Comparison of ENCODE assay signal across 36 cellular contexts in genomic region chr2:142416996-142417395, GRCh38.
DNase-seq lines count a peak whose midpoint lies in the region; ATAC-seq, FAIRE-seq and TF ChIP-seq lines count a peak whose summit lies in the region.
"Had no signal": no experiment of that assay in that cellular context is flagged by ENCODE, and none has a peak within 500 bp of the region (broad histone marks: within the 10 kb centered on the region; RNA-seq: fewer than 3 reads in every experiment).

No MANE protein-coding gene starts in this region.

- H3K9ac ChIP-seq in HepG2 (ENCODE audit: insufficient read depth, low read depth, low read length) (no peak overlapping the region), SK-N-MC (ENCODE audit: insufficient read length) (no peak overlapping the region)
- H3K9ac ChIP-seq: BLaER1; BLaER1 treated with 17β-estradiol and CSF1 and Interleukin-3, amounts not matched to agents 10 nM and 100 nM had no signal

- no peaks in the 10 kb centered on the region for H3K36me3 ChIP-seq in HepG2 (replicated peaks in 1 of 2; ENCODE audit: control insufficient read depth in 1 of 2, insufficient read depth in 2 of 2, low read length in 2 of 2)
- no peaks in the 10 kb centered on the region for H3K36me3 ChIP-seq in right lobe of liver
- H3K36me3 ChIP-seq in A673 (ENCODE audit: insufficient read depth, low read length, poor library complexity, severe bottlenecking) = no peaks in the 10 kb centered on the region
- H3K36me3 ChIP-seq in SK-N-MC (ENCODE audit: insufficient read depth, low read length) = no peaks in the 10 kb centered on the region
- H3K36me3 ChIP-seq: BE2C; BLaER1; BLaER1 treated with 17β-estradiol and CSF1 and Interleukin-3, amounts not matched to agents 10 nM and 100 nM had no signal

- H3K4me1 ChIP-seq in HepG2 (ENCODE audit: insufficient read depth, low read length) (peaks cover 14% of the 10 kb centered on the region), right lobe of liver (peaks cover 0 to 13% (median 5%) of the 10 kb centered on the region in 4 donors), A549 (no peaks in the 10 kb centered on the region), A673 (ENCODE audit: insufficient read depth, low read length, poor library complexity, severe bottlenecking) (peaks cover 19% of the 10 kb centered on the region)
- H3K4me1 ChIP-seq: BE2C; BLaER1; BLaER1 treated with 17β-estradiol and CSF1 and Interleukin-3, amounts not matched to agents 10 nM and 100 nM; Caco-2 had no signal

- H2AFZ ChIP-seq in HepG2 (ENCODE audit: low read length) = no peak overlapping the region

- 0% methylated on average over 1 of the region's 1 CpG for WGBS in HepG2 (ENCODE audit: low lambda C conversion rate)
- 69% methylated on average over 1 of the region's 1 CpG for WGBS in right lobe of liver (ENCODE audit: insufficient coverage, low coverage, low lambda C conversion rate, missing lambda C conversion rate)
- 82% methylated on average over 1 of the region's 1 CpG for WGBS in A549 (ENCODE audit: missing lambda C conversion rate)

- CTCF ChIA-PET in HepG2 (lab: Yijun Ruan, JAX; ENCODE audit: low intra/inter-chr PET ratio, low total read pairs) (no interaction called here), A549 (lab: Yijun Ruan, JAX) (no interaction called here), A673 (lab: Charles Lee) (no interaction called here)

- H3K9me3 ChIP-seq in HepG2 (ENCODE audit: low read length) = no peaks in the 10 kb centered on the region
- H3K9me3 ChIP-seq in right lobe of liver = no peaks in the 10 kb centered on the region
- H3K9me3 ChIP-seq in A549 = no peaks in the 10 kb centered on the region
- no peaks in the 10 kb centered on the region for H3K9me3 ChIP-seq in A673 (ENCODE audit: low read depth, low read length, poor library complexity, severe bottlenecking)
- no peaks in the 10 kb centered on the region for H3K9me3 ChIP-seq in SK-N-MC (ENCODE audit: low read depth, low read length)
- H3K9me3 ChIP-seq: BE2C; BLaER1; BLaER1 treated with 17β-estradiol and CSF1 and Interleukin-3, amounts not matched to agents 10 nM and 100 nM; Caco-2 had no signal

- POLR2A ChIA-PET in HepG2 (lab: Yijun Ruan, JAX) (no interaction called here), A549 (lab: Yijun Ruan, JAX) (no interaction called here), A673 (lab: Charles Lee; ENCODE audit: low non-redundant PET) (no interaction called here)

- TF ChIP-seq POLR2A in HepG2 (IDR thresholded peaks at IDR 0.05; ENCODE audit: insufficient read depth in 1 of 2, low read depth in 2 of 2, low read length in 2 of 2) (no peak), right lobe of liver (IDR thresholded peaks at IDR 0.05) (no peak), A549 (IDR thresholded peaks at IDR 0.05; ENCODE audit: low read length) (no peak)

- no peaks in the 10 kb centered on the region for H3K27me3 Mint-ChIP-seq in activated CD4-positive, alpha-beta T cell treated with anti-CD3 and anti-CD28 coated beads, Interleukin-2, amount 10 ng/mL, durations not matched to agents 24 days and 14 days
- no peaks in the 10 kb centered on the region for H3K27me3 Mint-ChIP-seq in osteocyte (ENCODE audit: unreplicated experiment)
- H3K27me3 Mint-ChIP-seq: B cell; CD4-positive, alpha-beta memory T cell; CD4-positive, alpha-beta T cell; CD4-positive, CD25-positive, alpha-beta regulatory T cell; CD8-positive, alpha-beta memory T cell had no signal

- no peak overlapping the region for H3K4me3 Mint-ChIP-seq in activated CD4-positive, alpha-beta T cell treated with anti-CD3 and anti-CD28 coated beads, Interleukin-2, amount 10 ng/mL, durations not matched to agents 24 days and 14 days
- no peak overlapping the region for H3K4me3 Mint-ChIP-seq in osteocyte (ENCODE audit: unreplicated experiment)
- H3K4me3 Mint-ChIP-seq: B cell; CD14-positive monocyte; CD4-positive, alpha-beta memory T cell; CD4-positive, alpha-beta T cell; CD4-positive, CD25-positive, alpha-beta regulatory T cell; CD8-positive, alpha-beta memory T cell; CD8-positive, alpha-beta T cell had no signal

- FAIRE-seq in HepG2 (lab: Jason Lieb, UNC) (no peak), A549 (lab: Jason Lieb, UNC) (no peak)
- FAIRE-seq: A204.1, D721Med had no signal

- in situ Hi-C loops in HepG2 (cut with HindIII; ENCODE audit: extremely low pct_ligation_motif_present, low pct_unique_long_range_greater_than_20kb) = no loop called here

- H4K20me1 ChIP-seq in HepG2 (ENCODE audit: insufficient read depth, low read length) = no peaks in the 10 kb centered on the region
- H4K20me1 ChIP-seq: BLaER1; BLaER1 treated with 17β-estradiol and CSF1 and Interleukin-3, amounts not matched to agents 10 nM and 100 nM had no signal

- ATAC-seq in HepG2 = no peak
- ATAC-seq in right lobe of liver = no peak
- ATAC-seq in A549 = no peak
- no peak for ATAC-seq in GM21786 (IDR thresholded peaks at IDR 0.05; ENCODE audit: unreplicated experiment)
- ATAC-seq: CD8-positive, alpha-beta T cell had no signal

- H3K4me3 ChIP-seq in HepG2 (replicated peaks in 1 of 3; ENCODE audit: insufficient read depth in 1 of 3, low read depth in 2 of 3, low read length in 3 of 3) (no peak overlapping the region), right lobe of liver (no peak overlapping the region), A549 (no peak overlapping the region), A673 (ENCODE audit: low read depth, low read length, poor library complexity, severe bottlenecking) (no peak overlapping the region), SK-N-MC (peak overlapping the region; percentile 33; the same call in 1 of the 2 replicates)
- H3K4me3 ChIP-seq: BLaER1; BLaER1 treated with 17β-estradiol and CSF1 and Interleukin-3, amounts not matched to agents 10 nM and 100 nM had no signal

- no TSS peak for BruUV-seq in HepG2 (replicated peaks; lab: Mats Ljungman, UMichigan)
- no TSS peak for BruUV-seq in A673 (replicated peaks; lab: Mats Ljungman, UMichigan)

- no peak for TF ChIP-seq EP300 in HepG2 (IDR thresholded peaks at IDR 0.05; ENCODE audit: low read depth in 2 of 2, low read length in 2 of 2)
- no peak for TF ChIP-seq EP300 in HepG2 (CRISPR knock-in tag; IDR thresholded peaks at IDR 0.05; ENCODE audit: borderline replicate concordance)
- TF ChIP-seq EP300 in A549 (IDR thresholded peaks at IDR 0.05) = no peak

- no peak overlapping the region for H3K27ac Mint-ChIP-seq in activated CD4-positive, alpha-beta T cell treated with anti-CD3 and anti-CD28 coated beads, Interleukin-2, amount 10 ng/mL, durations not matched to agents 24 days and 14 days
- no peak overlapping the region for H3K27ac Mint-ChIP-seq in osteocyte (ENCODE audit: unreplicated experiment)
- H3K27ac Mint-ChIP-seq: B cell; CD14-positive monocyte; CD4-positive, alpha-beta memory T cell; CD4-positive, alpha-beta T cell; CD4-positive, CD25-positive, alpha-beta regulatory T cell; CD8-positive, alpha-beta memory T cell; CD8-positive, alpha-beta T cell had no signal

- H3K9me3 Mint-ChIP-seq in activated CD4-positive, alpha-beta T cell treated with anti-CD3 and anti-CD28 coated beads, Interleukin-2, amount 10 ng/mL, durations not matched to agents 24 days and 14 days = no peaks in the 10 kb centered on the region
- H3K9me3 Mint-ChIP-seq in osteocyte (ENCODE audit: unreplicated experiment) = no peaks in the 10 kb centered on the region

- intact Hi-C loops in HepG2 (cut with micrococcal nuclease; ENCODE audit: unreplicated experiment) (no loop called here), right lobe of liver (cut with DNase I) (no loop called here), A673 (cut with micrococcal nuclease; ENCODE audit: unreplicated experiment) (no loop called here)
- intact Hi-C loops in activated CD4-positive, alpha-beta T cell treated with anti-CD3 and anti-CD28 coated beads, Interleukin-2, amount 10 ng/mL, durations not matched to agents 24 days and 14 days (cut with micrococcal nuclease) = no loop called here

- H3K27ac ChIP-seq in HepG2 (ENCODE audit: extremely low read length, insufficient read depth, low read length) = no peak overlapping the region
- H3K27ac ChIP-seq in right lobe of liver = no peak overlapping the region
- no peak overlapping the region for H3K27ac ChIP-seq in A549
- peak overlapping the region; percentile 29 for H3K27ac ChIP-seq in A673 (ENCODE audit: low read depth, low read length, poor library complexity, severe bottlenecking)
- H3K27ac ChIP-seq in SK-N-MC = no peak overlapping the region
- H3K27ac ChIP-seq: 22Rv1; BLaER1; BLaER1 treated with 17β-estradiol and CSF1 and Interleukin-3, amounts not matched to agents 10 nM and 100 nM; C4-2B had no signal

- H3K36me3 Mint-ChIP-seq in activated CD4-positive, alpha-beta T cell treated with anti-CD3 and anti-CD28 coated beads, Interleukin-2, amount 10 ng/mL, durations not matched to agents 24 days and 14 days (ENCODE audit: low read depth) = no peaks in the 10 kb centered on the region
- H3K36me3 Mint-ChIP-seq in osteocyte (ENCODE audit: unreplicated experiment) = no peaks in the 10 kb centered on the region
- H3K36me3 Mint-ChIP-seq: CD14-positive monocyte; CD4-positive, alpha-beta memory T cell; CD4-positive, CD25-positive, alpha-beta regulatory T cell; CD8-positive, alpha-beta memory T cell; CD8-positive, alpha-beta T cell had no signal

- DNase-seq in HepG2 (ENCODE audit: low spot score) = no peak
- no peak for DNase-seq in right lobe of liver
- DNase-seq in A549 (ENCODE audit: low read depth in 1 of 2, low spot score in 1 of 2) = no peak
- DNase-seq in A673 (ENCODE audit: low spot score) = no peak
- DNase-seq in SK-N-MC (ENCODE audit: low read depth, low spot score) = no peak
- no peak for DNase-seq in activated CD4-positive, alpha-beta T cell treated with anti-CD3 and anti-CD28 coated beads, Interleukin-2, amount 10 ng/mL, durations not matched to agents 24 days and 14 days
- no peak for DNase-seq in osteocyte (ENCODE audit: extremely low spot score, unreplicated experiment)
- DNase-seq: 8988T; ACHN; AML-193; BE2C; C1 segment of cervical spinal cord; Caco-2; Calu3; CD4-positive, alpha-beta memory T cell; CD4-positive, alpha-beta T cell; CD4-positive, CD25-positive, alpha-beta regulatory T cell; CD8-positive, alpha-beta memory T cell; CD8-positive, alpha-beta T cell; COR-L47; DMS 273 treated with DMSO at 0.1 percent for 48 hours; DMS153; DMS53; DMS79; DMS79 treated with DMSO at 0.1 percent for 48 hours; DND-41; EL had no signal

- no peaks in the 10 kb centered on the region for H3K79me2 ChIP-seq in HepG2 (ENCODE audit: insufficient read depth, low read length)

- H3K4me1 Mint-ChIP-seq in activated CD4-positive, alpha-beta T cell treated with anti-CD3 and anti-CD28 coated beads, Interleukin-2, amount 10 ng/mL, durations not matched to agents 24 days and 14 days = no peaks in the 10 kb centered on the region
- H3K4me1 Mint-ChIP-seq in osteocyte (ENCODE audit: unreplicated experiment) = no peaks in the 10 kb centered on the region
- H3K4me1 Mint-ChIP-seq: B cell; CD14-positive monocyte; CD4-positive, alpha-beta memory T cell; CD4-positive, CD25-positive, alpha-beta regulatory T cell; CD8-positive, alpha-beta memory T cell had no signal

- H3K27me3 ChIP-seq in HepG2 (ENCODE audit: control insufficient read depth in 1 of 2, insufficient read depth in 2 of 2, low read length in 2 of 2) (no peaks in the 10 kb centered on the region), right lobe of liver (no peaks in the 10 kb centered on the region), A673 (replicated peaks; ENCODE audit: insufficient read depth, low read depth, low read length, poor library complexity) (no peaks in the 10 kb centered on the region)
- H3K27me3 ChIP-seq: BE2C; BLaER1; BLaER1 treated with 17β-estradiol and CSF1 and Interleukin-3, amounts not matched to agents 10 nM and 100 nM had no signal

- no peak overlapping the region for H3K4me2 ChIP-seq in HepG2 (ENCODE audit: low read depth, low read length)
- no peak overlapping the region for H3K4me2 ChIP-seq in A549
- H3K4me2 ChIP-seq: BLaER1; BLaER1 treated with 17β-estradiol and CSF1 and Interleukin-3, amounts not matched to agents 10 nM and 100 nM had no signal

- TF ChIP-seq RAD21 in HepG2 (CRISPR knock-in tag; IDR thresholded peaks at IDR 0.05) (no peak), A549 (conservative IDR thresholded peaks at IDR 0.05 in 1 of 2, IDR thresholded peaks at IDR 0.05 in 1 of 2) (no peak)

- no peak for TF ChIP-seq CTCF in HepG2 (CRISPR knock-in tag; IDR thresholded peaks at IDR 0.05)
- TF ChIP-seq CTCF in right lobe of liver (IDR thresholded peaks at IDR 0.05) = no peak
- no peak for TF ChIP-seq CTCF in A549 (IDR thresholded peaks at IDR 0.05)
- TF ChIP-seq CTCF in A673 (conservative IDR thresholded peaks at IDR 0.05; ENCODE audit: low read depth, low read length) = no peak
- TF ChIP-seq CTCF in osteocyte (IDR thresholded peaks at IDR 0.05) = no peak

Comparison
In these comparisons a context has a peak if more than half of its experiments do, and no peak if none do; other contexts are left out.
1. Of the 38 proteins assayed by ChIP-seq in both HepG2 and A549: peak only in HepG2: none; only in A549: none; in both: MAFK; in neither: 37.